8 cellular contexts compared by ENCODE assay signal in the genomic region with DNA sequence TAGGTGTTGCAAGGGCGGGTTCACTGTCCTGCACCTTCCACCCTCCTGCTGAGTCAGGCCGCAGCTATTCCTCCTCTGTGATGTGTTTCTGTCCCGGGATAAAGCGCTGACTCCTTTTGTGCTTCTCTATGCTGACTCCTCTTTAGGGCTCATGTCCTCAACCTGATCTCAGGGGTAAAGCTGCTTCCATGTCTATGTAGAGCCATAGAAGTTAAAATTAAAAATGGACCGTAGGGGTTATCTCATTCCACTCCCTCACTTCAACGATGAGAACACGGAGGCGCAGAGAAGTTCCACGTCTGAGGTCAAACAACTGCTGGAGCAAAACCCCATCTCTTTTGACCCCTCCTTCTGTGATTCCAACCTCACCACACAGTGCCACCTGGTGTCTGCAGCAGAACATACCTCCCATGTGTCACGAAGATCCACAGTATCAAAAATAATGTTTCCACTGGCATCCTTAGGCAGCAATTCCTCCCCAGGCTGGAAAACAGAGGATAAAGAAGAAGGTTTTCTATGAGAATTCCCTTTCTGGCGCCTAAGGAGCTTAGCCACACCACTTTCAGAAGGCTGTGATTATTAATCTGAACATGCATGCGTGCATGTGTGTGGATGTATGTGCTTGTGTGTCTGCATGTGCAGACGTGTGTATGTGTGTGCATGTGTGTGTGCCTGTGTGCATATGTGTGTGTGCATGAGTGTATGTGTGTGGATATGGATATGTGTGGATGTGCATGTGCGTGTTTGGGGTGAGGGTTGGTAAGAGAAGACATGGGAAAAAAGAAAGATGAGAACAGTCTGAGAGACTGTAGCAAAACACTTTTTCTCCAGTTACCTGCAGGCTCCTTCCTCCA.
A peak's percentile ranks its signal among the peaks of the same experiment; 100 is the strongest.
DNase-seq lines count a peak whose midpoint lies in the region; ATAC-seq, FAIRE-seq and TF ChIP-seq lines count a peak whose summit lies in the region.

No MANE protein-coding gene starts in this region.

- H3F3A ChIP-seq in SU-DHL-6 (ENCODE audit: insufficient read depth), result no peaks in the 10 kb centered on the region

- RAD21 ChIA-PET in GM12878 (lab: Charles Lee; ENCODE audit: unreplicated experiment), result interaction anchor here (1.4 kb wide), 1 partner anchor 434 kb away, joined by 4 read pairs; no protein-coding TSS in a partner anchor

- BruUV-seq in GM12878 (replicated peaks; lab: Mats Ljungman, UMichigan), result no TSS peak

- in situ Hi-C loops in KBM-7 (cut with MboI; ENCODE audit: low pct_unique_long_range_greater_than_20kb, low sequenced_read_pairs), result no loop called here
- in situ Hi-C loops in GM12878 (cut with MboI), result loop anchor here (10.0 kb wide), 1 partner anchor 439 kb away; no protein-coding TSS in a partner anchor

- H3K27me3 ChIP-seq in SU-DHL-6 (ENCODE audit: low read length), result no peaks in the 10 kb centered on the region
- no peaks in the 10 kb centered on the region for H3K27me3 ChIP-seq in GM12878 (replicated peaks in 1 of 2; ENCODE audit: control insufficient read depth in 2 of 2, insufficient read depth in 2 of 2, low read length in 1 of 2)

- H3K4me3 ChIP-seq in SU-DHL-6 (ENCODE audit: insufficient read depth, low read length, poor library complexity, severe bottlenecking) (no peak overlapping the region), GM12878 (no peak overlapping the region)

- TF ChIP-seq EP300 in GM12878 (IDR thresholded peaks at IDR 0.05; ENCODE audit: borderline replicate concordance in 1 of 2, control insufficient read depth in 1 of 2, low read depth in 2 of 2, low read length in 2 of 2), result no peak

- no peaks in the 10 kb centered on the region for H3K9me2 ChIP-seq in SU-DHL-6 (replicated peaks; ENCODE audit: insufficient read depth, low read length)

- DNase-seq in DMS53 (lab: John Stamatoyannopoulos, UW), result peak; percentile 82
- peak; percentile 81 for DNase-seq in KBM-7
- no peak for DNase-seq in GM12878 (ENCODE audit: low read depth, low spot score)
- DNase-seq in iPS-NIHi11 (ENCODE audit: low spot score), result peak; percentile 63
- DNase-seq in stimulated activated CD4-positive, alpha-beta T cell treated with anti-CD3 and anti-CD28 coated beads, Interleukin-2, amount 100 ng/mL, for 48 hours, result peak; percentile 10 to 58
- no peak for DNase-seq in T1000 (lab: John Stamatoyannopoulos, UW)

- no peaks in the 10 kb centered on the region for H3K36me3 ChIP-seq in SU-DHL-6 (ENCODE audit: low read length)
- no peaks in the 10 kb centered on the region for H3K36me3 ChIP-seq in GM12878 (ENCODE audit: control insufficient read depth in 2 of 2, insufficient read depth in 2 of 2, low read length in 1 of 2)

- H3K9me3 ChIP-seq in SU-DHL-6 (ENCODE audit: insufficient read depth, low read length), result no peaks in the 10 kb centered on the region
- H3K9me3 ChIP-seq in GM12878 (replicated peaks; ENCODE audit: control insufficient read depth, insufficient read depth, low read length), result no peaks in the 10 kb centered on the region

- TF ChIP-seq RAD21 in GM12878 (IDR thresholded peaks at IDR 0.05; ENCODE audit: insufficient read depth, low read depth, low read length), result peak; percentile 58

- intact Hi-C loops in GM12878 (cut with micrococcal nuclease; ENCODE audit: unreplicated experiment), result loop anchor here (2.0 kb wide), 1 partner anchor 435 kb away; no protein-coding TSS in a partner anchor

- CTCF ChIA-PET in GM12878 (lab: Yijun Ruan, JAX), result interaction anchor here (1.0 to 2.7 kb wide), 6 partner anchors 23 to 468 kb away, joined by 3 to 11 read pairs (median 5); no protein-coding TSS in a partner anchor

- H3K4me2 ChIP-seq in SU-DHL-6 (ENCODE audit: low read depth, low read length, poor library complexity, severe bottlenecking), result no peak overlapping the region
- no peak overlapping the region for H3K4me2 ChIP-seq in GM12878 (ENCODE audit: control insufficient read depth, insufficient read depth)

- H3K79me2 ChIP-seq in SU-DHL-6 (ENCODE audit: insufficient read depth, low read length), result no peaks in the 10 kb centered on the region
- no peaks in the 10 kb centered on the region for H3K79me2 ChIP-seq in GM12878 (ENCODE audit: control insufficient read depth, insufficient read depth, low read length)

- no peaks in the 10 kb centered on the region for H3K4me1 ChIP-seq in GM12878 (ENCODE audit: control insufficient read depth, insufficient read depth, low read length)

- H3K27ac ChIP-seq in SU-DHL-6 (ENCODE audit: low read depth, low read length) (no peak overlapping the region), GM12878 (ENCODE audit: control insufficient read depth, insufficient read depth) (no peak overlapping the region)

- FAIRE-seq in GM12878 (lab: Jason Lieb, UNC), result peak; percentile 64

- H3K9ac ChIP-seq in SU-DHL-6 (ENCODE audit: low read length) (no peak overlapping the region), GM12878 (ENCODE audit: control insufficient read depth, insufficient read depth, low read length) (no peak overlapping the region)

- TF ChIP-seq POLR2A in GM12878 (IDR thresholded peaks at IDR 0.05; ENCODE audit: low read depth, low read length), result no peak

- SMC1A ChIA-PET in GM12878 (lab: Charles Lee; ENCODE audit: uncharacterized antibody, unreplicated experiment), result interaction anchor here (1.4 kb wide), 1 partner anchor 433 kb away, joined by 3 read pairs; no protein-coding TSS in a partner anchor

- H2AFZ ChIP-seq in SU-DHL-6 (ENCODE audit: low read depth, low read length, severe bottlenecking) (no peak overlapping the region), GM12878 (ENCODE audit: control insufficient read depth, low read depth, low read length) (no peak overlapping the region)

- POLR2A ChIA-PET in GM12878 (lab: Charles Lee), result no interaction called here

- TF ChIP-seq CTCF in SU-DHL-6 (IDR thresholded peaks at IDR 0.05; ENCODE audit: insufficient read depth, low read length, poor library complexity, severe bottlenecking) (peak; percentile 35), GM12878 (IDR thresholded peaks at IDR 0.05 in 2 of 3, conservative IDR thresholded peaks at IDR 0.05 in 1 of 3; ENCODE audit: control insufficient read depth in 2 of 3, extremely low read depth in 1 of 3, insufficient read depth in 1 of 3, low read depth in 3 of 3, low read length in 3 of 3) (peak; percentile 62 to 66 (median 65); a peak in 5 of 6 replicates)

- H4K20me1 ChIP-seq in SU-DHL-6 (ENCODE audit: low read depth, low read length) (no peaks in the 10 kb centered on the region), GM12878 (ENCODE audit: control insufficient read depth, insufficient read depth) (no peaks in the 10 kb centered on the region)

- peak; percentile 77 for ATAC-seq in GM21390 (IDR thresholded peaks at IDR 0.05; ENCODE audit: unreplicated experiment)
- ATAC-seq in GM12878, result peak; percentile 95

- 17% methylated on average over 14 of the region's 14 CpGs for WGBS in GM12878 (ENCODE audit: insufficient coverage, insufficient replicate concordance, low lambda C conversion rate, missing lambda C conversion rate)

TF ChIP-seq in GM12878, 131 proteins besides CTCF, POLR2A, EP300 and RAD21:
- TF ChIP-seq SMC3 (IDR thresholded peaks at IDR 0.05; ENCODE audit: borderline replicate concordance, low read length) (peak; percentile 62; the same call in 1 of the 2 replicates), CBFB (IDR thresholded peaks at IDR 0.05; ENCODE audit: low read depth) (no peak)

Comparison
In these comparisons a context has a peak if more than half of its experiments do, and no peak if none do; other contexts are left out.
1. DNase-seq: peak in DMS53 (single experiment), KBM-7 (single experiment), iPS-NIHi11 (single experiment) and stimulated activated CD4-positive, alpha-beta T cell treated with anti-CD3 and anti-CD28 coated beads, Interleukin-2, amount 100 ng/mL, for 48 hours (2 of 2); none in GM12878 (single experiment) and T1000 (single experiment).